10 cellular contexts compared by ENCODE assay signal in genomic region chr3:98855811-98856400, GRCh38. TPM values are rescaled to one million over a fixed set of nuclear protein-coding genes. Genes with fewer than 3 reads are reported as not detected.
DNase-seq lines count a peak whose midpoint lies in the region; ATAC-seq and TF ChIP-seq lines count a peak whose summit lies in the region.
"Had no signal": no experiment of that assay in that cellular context is flagged by ENCODE, and none has a peak within 500 bp of the region (broad histone marks: within the 10 kb centered on the region; RNA-seq: fewer than 3 reads in every experiment).

No MANE protein-coding gene starts in this region.

- peak; percentile 45 for DNase-seq in ACHN
- DNase-seq in HS-27A (ENCODE audit: low read depth) = peak; percentile 86
- DNase-seq in astrocyte of the spinal cord (ENCODE audit: low read depth, low spot score) = peak; percentile 91
- peak; percentile 93 for DNase-seq in iris pigment epithelial cell (ENCODE audit: low read depth)
- no peak for DNase-seq in SK-N-DZ (ENCODE audit: low spot score)
- DNase-seq in NCI-H2029 treated with DMSO at 0.1 percent for 48 hours (lab: John Stamatoyannopoulos, UW) = no peak
- no peak for DNase-seq in Caco-2
- DNase-seq: activated naive CD8-positive, alpha-beta T cell treated with anti-CD3 and anti-CD28 coated beads, Interleukin-2, amount 10 ng/mL, durations not matched to agents 7 days and 5 days had no signal

- H3K4me1 Mint-ChIP-seq in Caco-2 (ENCODE audit: low read depth, unreplicated experiment) = no peaks in the 10 kb centered on the region
- H3K4me1 Mint-ChIP-seq: activated naive CD8-positive, alpha-beta T cell treated with anti-CD3 and anti-CD28 coated beads, Interleukin-2, amount 10 ng/mL, durations not matched to agents 7 days and 5 days had no signal

- BruUV-seq in Caco-2 (replicated peaks; lab: Mats Ljungman, UMichigan) = no TSS peak

- peaks cover 25% of the 10 kb centered on the region for H3K9me3 Mint-ChIP-seq in Caco-2 (ENCODE audit: unreplicated experiment)
- H3K9me3 Mint-ChIP-seq: stimulated activated naive CD8-positive, alpha-beta T cell treated with anti-CD3 and anti-CD28 coated beads, Interleukin-15, Interleukin-2, amounts not matched to agents 100 ng/mL and 50 ng/mL, for 24 hours had no signal

- POLR2A ChIA-PET in Caco-2 (lab: Charles Lee) = no interaction called here

- H3K36me3 Mint-ChIP-seq in Caco-2 (ENCODE audit: insufficient read depth, unreplicated experiment) = peaks cover 19% of the 10 kb centered on the region

- H3K4me3 ChIP-seq in astrocyte of the spinal cord (ENCODE audit: low read depth, low read length) (no peak overlapping the region), Caco-2 (ENCODE audit: low read depth, low read length) (no peak overlapping the region)

- no peak overlapping the region for H3K27ac Mint-ChIP-seq in Caco-2 (ENCODE audit: unreplicated experiment)
- H3K27ac Mint-ChIP-seq: activated naive CD8-positive, alpha-beta T cell treated with anti-CD3 and anti-CD28 coated beads, Interleukin-2, amount 10 ng/mL, durations not matched to agents 7 days and 5 days; stimulated activated naive CD8-positive, alpha-beta T cell treated with anti-CD3 and anti-CD28 coated beads, Interleukin-15, Interleukin-2, amounts not matched to agents 100 ng/mL and 50 ng/mL, for 24 hours had no signal

- no peak overlapping the region for H3K4me3 Mint-ChIP-seq in Caco-2 (ENCODE audit: unreplicated experiment)
- H3K4me3 Mint-ChIP-seq: activated naive CD8-positive, alpha-beta T cell treated with anti-CD3 and anti-CD28 coated beads, Interleukin-2, amount 10 ng/mL, durations not matched to agents 7 days and 5 days; stimulated activated naive CD8-positive, alpha-beta T cell treated with anti-CD3 and anti-CD28 coated beads, Interleukin-15, Interleukin-2, amounts not matched to agents 100 ng/mL and 50 ng/mL, for 24 hours had no signal

- H3K4me1 ChIP-seq in Caco-2 = no peaks in the 10 kb centered on the region

- H3K9me3 ChIP-seq in Caco-2 = peaks cover 10% of the 10 kb centered on the region; the same call in 1 of the 2 replicates

- ATAC-seq in HG02642 (IDR thresholded peaks at IDR 0.05; ENCODE audit: poor library complexity, unreplicated experiment) = no peak

- intact Hi-C loops in Caco-2 (cut with micrococcal nuclease; ENCODE audit: unreplicated experiment) = no loop called here

- CTCF ChIA-PET in Caco-2 (lab: Charles Lee) = no interaction called here

- in situ Hi-C loops in ACHN (cut with HindIII; ENCODE audit: low pct_ligation_motif_present, low pct_unique_long_range_greater_than_20kb, low sequenced_read_pairs) = no loop called here
- in situ Hi-C loops in astrocyte of the spinal cord (cut with HindIII; ENCODE audit: low sequenced_read_pairs) = no loop called here

- no peaks in the 10 kb centered on the region; the same call in none of the 2 replicates for H3K36me3 ChIP-seq in Caco-2 (ENCODE audit: control insufficient read depth, insufficient read depth, low read length)

- H3K27me3 ChIP-seq in Caco-2 (replicated peaks; ENCODE audit: control insufficient read depth, insufficient read depth, low read length) = no peaks in the 10 kb centered on the region

- TF ChIP-seq CTCF in astrocyte of the spinal cord (IDR thresholded peaks at IDR 0.05; ENCODE audit: low read depth, low read length) (no peak), Caco-2 (IDR thresholded peaks at IDR 0.05; ENCODE audit: insufficient read depth in 1 of 2, low read depth in 1 of 2, low read length in 1 of 2, severe bottlenecking in 1 of 2, unreplicated experiment in 1 of 2) (no peak)

- H3K27me3 Mint-ChIP-seq in Caco-2 (ENCODE audit: insufficient read depth, unreplicated experiment) = no peaks in the 10 kb centered on the region
- H3K27me3 Mint-ChIP-seq: activated naive CD8-positive, alpha-beta T cell treated with anti-CD3 and anti-CD28 coated beads, Interleukin-2, amount 10 ng/mL, durations not matched to agents 7 days and 5 days; stimulated activated naive CD8-positive, alpha-beta T cell treated with anti-CD3 and anti-CD28 coated beads, Interleukin-15, Interleukin-2, amounts not matched to agents 100 ng/mL and 50 ng/mL, for 24 hours had no signal

RNA-seq across cellular contexts. Expression of gene DCBLD2, which starts 45.6 kb away (rescaled TPM):
- polyA plus RNA-seq in SK-N-DZ (2014; cell fraction: cytosol; rRNA removed) = 25.5 and 32.0 TPM in 2 replicates
- 24.5 and 44.3 TPM in 2 replicates for polyA plus RNA-seq in SK-N-DZ (2014; cell fraction: nucleus; rRNA removed)
- 53.0 and 58.5 TPM in 2 replicates for total RNA-seq in Caco-2 (2022)

Comparison
In these comparisons a context has a peak if more than half of its experiments do, and no peak if none do; other contexts are left out.
1. DNase-seq: peak in ACHN (single experiment), HS-27A (single experiment), astrocyte of the spinal cord (single experiment) and iris pigment epithelial cell (single experiment); none in SK-N-DZ (single experiment), NCI-H2029 treated with DMSO at 0.1 percent for 48 hours (single experiment) and Caco-2 (0 of 2).